ENCODE assay signal across 3 cellular contexts in genomic region chr1:16784955-16785354, GRCh38. TPM values are rescaled to one million over a fixed set of nuclear protein-coding genes. Genes with fewer than 3 reads are reported as not detected.
"Had no signal": no experiment of that assay in that cellular context is flagged by ENCODE, and none has a peak within 500 bp of the region (broad histone marks: within the 10 kb centered on the region; RNA-seq: fewer than 3 reads in every experiment).

No MANE protein-coding gene starts in this region.

RNA-seq across cellular contexts. Expression of gene RNU1-4, which starts 44.6 kb away (rescaled TPM):
- total RNA-seq: GM23248, GM23338, H4 had no signal
